ENCODE assay signal across 8 cellular contexts in genomic region chr12:53492830-53493609, GRCh38. TPM values are rescaled to one million over a fixed set of nuclear protein-coding genes. Genes with fewer than 3 reads are reported as not detected.
A peak's percentile ranks its signal among the peaks of the same experiment; 100 is the strongest.
DNase-seq lines count a peak whose midpoint lies in the region; FAIRE-seq and TF ChIP-seq lines count a peak whose summit lies in the region.

No MANE protein-coding gene starts in this region.

- no peak overlapping the region for H2BK15ac ChIP-seq in neuronal stem cell (ENCODE audit: low read length)

- H3K36me3 ChIP-seq in MM.1S (replicated peaks; ENCODE audit: insufficient read depth, low read length), result no peaks in the 10 kb centered on the region
- peaks cover 1 to 12% of the 10 kb centered on the region in 2 donors for H3K36me3 ChIP-seq in neuronal stem cell (replicated peaks in 1 of 2; ENCODE audit: control insufficient read depth in 2 of 2, insufficient read depth in 2 of 2, low read length in 2 of 2)

- no peaks in the 10 kb centered on the region for H3K27me3 ChIP-seq in MM.1S (replicated peaks; ENCODE audit: insufficient read depth, low read length)
- H3K27me3 ChIP-seq in neuronal stem cell (ENCODE audit: control insufficient read depth in 3 of 3, insufficient read depth in 3 of 3, low read depth in 1 of 3, low read length in 3 of 3), result no peaks in the 10 kb centered on the region

- H3K9me2 ChIP-seq in MM.1S (replicated peaks; ENCODE audit: insufficient read depth, low read length), result no peaks in the 10 kb centered on the region

- FAIRE-seq in H54 (lab: Jason Lieb, UNC), result no peak

- peak overlapping the region; percentile 49 for H3K23ac ChIP-seq in neuronal stem cell (ENCODE audit: low read depth, low read length, poor library complexity)

- H3K79me2 ChIP-seq in MM.1S (ENCODE audit: low read length), result peaks cover 14% of the 10 kb centered on the region; the same call in 1 of the 2 replicates

- H3K9ac ChIP-seq in MM.1S (ENCODE audit: low read length), result peak overlapping the region; percentile 73
- H3K9ac ChIP-seq in neuronal stem cell (ENCODE audit: low read depth, low read length, poor library complexity), result peak overlapping the region; percentile 71

- H2AK5ac ChIP-seq in neuronal stem cell (ENCODE audit: low read depth, low read length), result no peak overlapping the region

- peak overlapping the region; percentile 66 for H2AFZ ChIP-seq in MM.1S (ENCODE audit: low read length)
- H2AFZ ChIP-seq in neuronal stem cell (ENCODE audit: low read length), result peak overlapping the region; percentile 74

- no peaks in the 10 kb centered on the region for H4K20me1 ChIP-seq in MM.1S (ENCODE audit: insufficient read depth, low read length)

- no peak overlapping the region for H3K4ac ChIP-seq in neuronal stem cell (ENCODE audit: low read length)

- H2BK120ac ChIP-seq in neuronal stem cell (ENCODE audit: low read depth, low read length), result no peak overlapping the region

- H3K9me3 ChIP-seq in MM.1S (replicated peaks; ENCODE audit: insufficient read depth, low read length), result no peaks in the 10 kb centered on the region
- H3K9me3 ChIP-seq in neuronal stem cell (replicated peaks in 1 of 2; ENCODE audit: control insufficient read depth in 2 of 2, insufficient read depth in 1 of 2, low read depth in 1 of 2, low read length in 2 of 2), result no peaks in the 10 kb centered on the region

- peaks cover 18% of the 10 kb centered on the region for H3F3A ChIP-seq in MM.1S (ENCODE audit: insufficient read depth, low read length)

- peak overlapping the region; percentile 66; the same call in 1 of the 2 replicates for H3K27ac ChIP-seq in MM.1S (ENCODE audit: low read length)
- peak overlapping the region; percentile 66 for H3K27ac ChIP-seq in neuronal stem cell (replicated peaks; ENCODE audit: low read length)

- no peak overlapping the region for H4K8ac ChIP-seq in neuronal stem cell (ENCODE audit: low read depth, low read length)

- no peak; the same call in 1 of the 2 replicates for TF ChIP-seq POLR2A in H54 (IDR thresholded peaks at IDR 0.05; ENCODE audit: low read depth, low read length)

- H2BK5ac ChIP-seq in neuronal stem cell (ENCODE audit: low read length), result no peak overlapping the region

- WGBS in neuronal stem cell (ENCODE audit: extremely low coverage in 2 of 2, insufficient read length in 2 of 2, insufficient replicate concordance in 1 of 2), 2 donors, result no CpG with 5 or more reads among the region's 52 CpGs

- peaks cover 11% of the 10 kb centered on the region for H3K4me1 ChIP-seq in MM.1S (ENCODE audit: low read length)
- H3K4me1 ChIP-seq in neuronal stem cell (ENCODE audit: control insufficient read depth in 2 of 2, insufficient read depth in 1 of 2, low read depth in 1 of 2, low read length in 2 of 2), result peaks cover 22 to 32% of the 10 kb centered on the region in 2 donors

- H3K4me3 ChIP-seq in MM.1S (ENCODE audit: low read length) (peak overlapping the region; percentile 76), neuronal stem cell (ENCODE audit: low read length in 2 of 2) (peak overlapping the region; percentile 55 to 81)

- no peak for TF ChIP-seq CTCF in MM.1S (IDR thresholded peaks at IDR 0.05; ENCODE audit: low read length)

- H3K14ac ChIP-seq in neuronal stem cell (ENCODE audit: low read length), result no peak overlapping the region

- H3K18ac ChIP-seq in neuronal stem cell (ENCODE audit: low read length), result peak overlapping the region; percentile 89

- H4K91ac ChIP-seq in neuronal stem cell (ENCODE audit: low read depth, low read length, poor library complexity), result no peak overlapping the region

- H3K4me2 ChIP-seq in MM.1S (ENCODE audit: low read depth, low read length), result peak overlapping the region; percentile 99
- peak overlapping the region; percentile 76 for H3K4me2 ChIP-seq in neuronal stem cell (ENCODE audit: insufficient read depth, low read length, poor library complexity, severe bottlenecking)

- no peaks in the 10 kb centered on the region for H3K79me1 ChIP-seq in neuronal stem cell (ENCODE audit: low read depth, low read length)

- DNase-seq in EH (ENCODE audit: low read depth) (peak; percentile 92), H54 (ENCODE audit: insufficient read length, low spot score) (peak; percentile 75), MM.1S (peak; percentile 89), SHP77 treated with DMSO at 0.1 percent for 48 hours (lab: John Stamatoyannopoulos, UW) (peak; percentile 75), foreskin melanocyte (peak; percentile 85), neuronal stem cell (ENCODE audit: low spot score) (peak; percentile 90), stromal cell of bone marrow (ENCODE audit: low read depth) (peak; percentile 77)
- DNase-seq in activated naive CD4-positive, alpha-beta T cell treated with Interleukin-2 at 50 U/mL for 16 hours, result peak; percentile 87

- no peak overlapping the region for H2BK12ac ChIP-seq in neuronal stem cell (ENCODE audit: low read length)

RNA-seq across cellular contexts. Expression of gene MAP3K12, which starts 6.2 kb away (rescaled TPM):
- 20.6 TPM for polyA plus RNA-seq in neuronal stem cell (2013, experiment 1 of 2)
- polyA plus RNA-seq in neuronal stem cell (2013, experiment 2 of 2), result 19.7 TPM

RNA-seq across cellular contexts. Expression of gene TARBP2, which starts 8.1 kb away (rescaled TPM):
- 30.1 TPM for polyA plus RNA-seq in neuronal stem cell (2013, experiment 1 of 2)
- polyA plus RNA-seq in neuronal stem cell (2013, experiment 2 of 2), result 30.0 TPM

RNA-seq across cellular contexts. Expression of gene NPFF, which starts 14.3 kb away (rescaled TPM):
- polyA plus RNA-seq in neuronal stem cell (2013, experiment 1 of 2), result 0.17 TPM
- not detected for polyA plus RNA-seq in neuronal stem cell (2013, experiment 2 of 2)

RNA-seq across cellular contexts. Expression of gene PCBP2, which starts 41.1 kb away (rescaled TPM):
- polyA plus RNA-seq in neuronal stem cell (2013, experiment 1 of 2), result 903 TPM
- polyA plus RNA-seq in neuronal stem cell (2013, experiment 2 of 2), result 910 TPM

RNA-seq across cellular contexts. Expression of gene PRR13, which starts 51.5 kb away (rescaled TPM):
- 119 TPM for polyA plus RNA-seq in neuronal stem cell (2013, experiment 1 of 2)
- 121 TPM for polyA plus RNA-seq in neuronal stem cell (2013, experiment 2 of 2)

Comparison
In these comparisons a context has a peak if more than half of its experiments do, and no peak if none do; other contexts are left out.
1. Peak in every context shown above with its lines: DNase-seq, H3K4me3 ChIP-seq and H3K27ac ChIP-seq.